30 cellular contexts compared by ENCODE assay signal in the genomic region with DNA sequence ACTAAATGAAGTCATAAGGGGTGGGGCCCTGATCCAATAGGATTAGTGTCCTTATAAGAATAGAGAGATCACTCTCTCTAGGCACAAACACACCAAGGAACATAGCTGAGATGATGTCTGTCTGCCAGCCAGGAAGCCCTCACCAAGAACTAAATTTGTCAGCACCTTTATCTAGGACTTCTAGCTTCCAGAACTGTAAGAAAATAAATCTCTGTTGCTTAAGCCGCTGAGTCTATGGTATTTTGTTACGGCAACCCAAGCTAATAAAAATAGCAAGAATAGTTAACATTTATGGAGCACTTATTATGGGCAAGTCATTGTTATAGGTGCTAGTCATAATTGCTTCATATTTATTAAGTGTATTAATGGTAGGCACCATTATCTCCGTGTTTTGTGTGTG.
"Had no signal": no experiment of that assay in that cellular context is flagged by ENCODE, and none has a peak within 500 bp of the region (broad histone marks: within the 10 kb centered on the region; RNA-seq: fewer than 3 reads in every experiment).

No MANE protein-coding gene starts in this region.

- H3K4me1 ChIP-seq: adrenal gland, esophagus squamous epithelium had no signal

- H3K9me3 ChIP-seq: adrenal gland, ascending aorta, esophagus squamous epithelium had no signal

- FAIRE-seq: colon, endometrium, endothelial cell of umbilical vein, frontal cortex had no signal

- H3K4me3 ChIP-seq: adrenal gland, ascending aorta, breast epithelium, cardiac muscle cell, esophagus squamous epithelium had no signal

- ATAC-seq: activated CD4-positive, CD25-positive, alpha-beta regulatory T cell treated with anti-CD3 and anti-CD28 coated beads, Interleukin-2, amount 50 U/mL, for 24 hours; activated CD8-positive, alpha-beta T cell treated with anti-CD3 and anti-CD28 coated beads for 36 hours; activated naive CD8-positive, alpha-beta T cell treated with anti-CD3 and anti-CD28 coated beads, Interleukin-2, amount 50 U/mL, for 24 hours; activated T-cell treated with anti-CD3 and anti-CD28 coated beads, Interleukin-2, amount 50 U/mL, for 4 hours; activated T-helper 17 cell treated with anti-CD3 and anti-CD28 coated beads, Interleukin-2, amount 50 U/mL, for 72 hours; T-helper 17 cell had no signal

- DNase-seq: activated B cell treated with CpG ODN at 0.5 μM for 24 hours; activated CD4-positive, alpha-beta T cell treated with anti-CD3 and anti-CD28 coated beads for 48 hours; activated CD4-positive, alpha-beta T cell treated with anti-CD3 and anti-CD28 coated beads, Interleukin-2, amount 50 U/mL, for 1 hour; activated CD4-positive, alpha-beta T cell treated with anti-CD3 and anti-CD28 coated beads, Interleukin-2, amount 50 U/mL, for 48 hours; activated CD8-positive, alpha-beta memory T cell treated with anti-CD3 and anti-CD28 coated beads for 24 hours; activated CD8-positive, alpha-beta T cell treated with anti-CD3 and anti-CD28 coated beads for 36 hours; activated effector memory CD4-positive, alpha-beta T cell treated with Interleukin-2 at 50 U/mL for 16 hours; activated naive CD4-positive, alpha-beta T cell treated with anti-CD3 and anti-CD28 coated beads for 36 hours; activated naive CD8-positive, alpha-beta T cell treated with anti-CD3 and anti-CD28 coated beads for 36 hours; activated naive CD8-positive, alpha-beta T cell treated with anti-CD3 and anti-CD28 coated beads, Interleukin-2, amount 50 U/mL, for 24 hours; activated T-cell treated with anti-CD3 and anti-CD28 coated beads, Interleukin-2, amount 50 U/mL, for 4 hours; adrenal gland; central memory CD4-positive, alpha-beta T cell; effector CD8-positive, alpha-beta T cell; esophagus squamous epithelium; foreskin fibroblast; head of caudate nucleus; T-helper 1 cell; T-helper 17 cell; T1000; WERI-Rb-1 had no signal

- H3K27ac ChIP-seq: adrenal gland, ascending aorta, breast epithelium, cardiac muscle cell, esophagus squamous epithelium, WERI-Rb-1 had no signal
